Comparison of ENCODE assay signal across 2 cellular contexts in genomic region chr20:10706460-10706811, GRCh38.
TF ChIP-seq lines count a peak whose summit lies in the region.

No MANE protein-coding gene starts in this region.

TF ChIP-seq in A549, 52 proteins besides CTCF, POLR2A, EP300 and RAD21:
- no peak for TF ChIP-seq HMGXB4 (CRISPR knock-in tag; IDR thresholded peaks at IDR 0.05; ENCODE audit: borderline replicate concordance)
- no peak for TF ChIP-seq JUNB (IDR thresholded peaks at IDR 0.05)
- no peak for TF ChIP-seq PHF8 (IDR thresholded peaks at IDR 0.05; ENCODE audit: borderline replicate concordance, low read depth)
- TF ChIP-seq GATA3 (IDR thresholded peaks at IDR 0.05; ENCODE audit: borderline replicate concordance), result no peak
- TF ChIP-seq KDM5A (IDR thresholded peaks at IDR 0.05), result no peak
- TF ChIP-seq NR3C1 (IDR thresholded peaks at IDR 0.05), result no peak
- no peak for TF ChIP-seq CBX8 (IDR thresholded peaks at IDR 0.05)
- no peak for TF ChIP-seq FOSL2 (IDR thresholded peaks at IDR 0.05)
- no peak for TF ChIP-seq FOSL2 (CRISPR knock-in tag; IDR thresholded peaks at IDR 0.05)
- TF ChIP-seq HOXB5 (CRISPR knock-in tag; IDR thresholded peaks at IDR 0.05), result no peak
- no peak for TF ChIP-seq HES2 (IDR thresholded peaks at IDR 0.05)
- TF ChIP-seq FOXS1 (CRISPR knock-in tag; IDR thresholded peaks at IDR 0.05), result no peak
- TF ChIP-seq MYC (IDR thresholded peaks at IDR 0.05; ENCODE audit: borderline replicate concordance, low read length), result no peak
- no peak for TF ChIP-seq SREBF2 (IDR thresholded peaks at IDR 0.05)
- no peak for TF ChIP-seq EHF (CRISPR knock-in tag; IDR thresholded peaks at IDR 0.05)
- TF ChIP-seq ZNF302 (CRISPR knock-in tag; IDR thresholded peaks at IDR 0.05), result no peak
- TF ChIP-seq USF2 (IDR thresholded peaks at IDR 0.05), result no peak
- TF ChIP-seq PBX3 (IDR thresholded peaks at IDR 0.05), result no peak
- TF ChIP-seq MAZ (IDR thresholded peaks at IDR 0.05; ENCODE audit: borderline replicate concordance, low read depth, low read length), result no peak
- no peak for TF ChIP-seq ZFP36 (IDR thresholded peaks at IDR 0.05; ENCODE audit: borderline replicate concordance, partially characterized antibody)

TF ChIP-seq in IMR-90, 13 proteins besides CTCF, POLR2A, EP300 and RAD21:
- no peak for TF ChIP-seq RFX5 (IDR thresholded peaks at IDR 0.05; ENCODE audit: low read depth, low read length)
- TF ChIP-seq SMC3 (IDR thresholded peaks at IDR 0.05; ENCODE audit: low read depth, low read length), result no peak
- TF ChIP-seq CHD1 (IDR thresholded peaks at IDR 0.05; ENCODE audit: low read depth, low read length), result no peak
- TF ChIP-seq CEBPB (IDR thresholded peaks at IDR 0.05; ENCODE audit: low read depth, low read length), result no peak
- TF ChIP-seq FOS (IDR thresholded peaks at IDR 0.05; ENCODE audit: low read depth, low read length), result no peak
- TF ChIP-seq ELK1 (IDR thresholded peaks at IDR 0.05; ENCODE audit: borderline replicate concordance, low read depth, low read length), result no peak
- TF ChIP-seq MAZ (IDR thresholded peaks at IDR 0.05; ENCODE audit: borderline replicate concordance, low read depth, low read length), result no peak
- TF ChIP-seq RCOR1 (IDR thresholded peaks at IDR 0.05; ENCODE audit: insufficient replicate concordance, low read length), result no peak
- TF ChIP-seq USF2 (IDR thresholded peaks at IDR 0.05; ENCODE audit: low read depth, low read length), result no peak
- no peak for TF ChIP-seq NFE2L2 (IDR thresholded peaks at IDR 0.05; ENCODE audit: low read depth, low read length)
